In genomic region chr4:2008671-2008920, GRCh38 we compare ENCODE assay signal across 9 cellular contexts. TPM values are rescaled to one million over a fixed set of nuclear protein-coding genes. Genes with fewer than 3 reads are reported as not detected.
DNase-seq lines count a peak whose midpoint lies in the region; ATAC-seq, FAIRE-seq and TF ChIP-seq lines count a peak whose summit lies in the region.
"Had no signal": no experiment of that assay in that cellular context is flagged by ENCODE, and none has a peak within 500 bp of the region (broad histone marks: within the 10 kb centered on the region; RNA-seq: fewer than 3 reads in every experiment).

No MANE protein-coding gene starts in this region.

- peak overlapping the region; percentile 92 for H3K4me3 Mint-ChIP-seq in progenitor cell of endocrine pancreas (ENCODE audit: low read depth)

- DNase-seq in SK-N-MC (ENCODE audit: low read depth, low spot score) (no peak), fibroblast of pulmonary artery (ENCODE audit: low read depth) (no peak), progenitor cell of endocrine pancreas (ENCODE audit: low spot score, unreplicated experiment) (no peak), GM13976 (ENCODE audit: low spot score) (no peak), GM19239 (ENCODE audit: insufficient read length, low spot score) (no peak)
- no peak for DNase-seq in stimulated activated CD4-positive, alpha-beta T cell treated with anti-CD3 and anti-CD28 coated beads, Interleukin-4, amount 100 ng/mL, for 24 hours

- H3K36me3 Mint-ChIP-seq in progenitor cell of endocrine pancreas (ENCODE audit: insufficient read depth) = peaks cover 6% of the 10 kb centered on the region

- H3K27ac Mint-ChIP-seq in progenitor cell of endocrine pancreas = peak overlapping the region; percentile 95

- in situ Hi-C loops in GM13976 (cut with MboI; ENCODE audit: low sequenced_read_pairs, unreplicated experiment) = no loop called here

- H3K9ac ChIP-seq in ES-I3 (ENCODE audit: low read depth, low read length) = peak overlapping the region; percentile 89
- H3K9ac ChIP-seq in SK-N-MC (ENCODE audit: insufficient read length) = peak overlapping the region; percentile 99

- no peak for FAIRE-seq in GM19239 (lab: Jason Lieb, UNC)
- FAIRE-seq: colon had no signal

- 0 out of 2 replicates have a peak, but pooled peaks cover 2% of the 10 kb centered on the region for H3K4me1 ChIP-seq in ES-I3 (ENCODE audit: insufficient read depth, low read length)

- H3K9me3 Mint-ChIP-seq in progenitor cell of endocrine pancreas (ENCODE audit: low read depth) = no peaks in the 10 kb centered on the region

- H3K27ac ChIP-seq in SK-N-MC = peak overlapping the region; percentile 99

- ATAC-seq in HG02763 (IDR thresholded peaks at IDR 0.05; ENCODE audit: unreplicated experiment) = no peak

- TF ChIP-seq CTCF in fibroblast of pulmonary artery (IDR thresholded peaks at IDR 0.05; ENCODE audit: low read length, missing control alignments) (no peak), progenitor cell of endocrine pancreas (IDR thresholded peaks at IDR 0.05; ENCODE audit: unreplicated experiment) (no peak), GM13976 (IDR thresholded peaks at IDR 0.05; ENCODE audit: borderline replicate concordance, control extremely low read depth, extremely low read depth, insufficient read depth, missing control alignments) (no peak)

- H3K36me3 ChIP-seq in ES-I3 (ENCODE audit: insufficient read depth, low read length) = no peaks in the 10 kb centered on the region
- peaks cover 35% of the 10 kb centered on the region for H3K36me3 ChIP-seq in SK-N-MC (ENCODE audit: insufficient read depth, low read length)

- H3K9me3 ChIP-seq in ES-I3 (ENCODE audit: control insufficient read depth, insufficient read depth, low read length) (no peaks in the 10 kb centered on the region), SK-N-MC (ENCODE audit: low read depth, low read length) (no peaks in the 10 kb centered on the region)

- H3K27me3 Mint-ChIP-seq in progenitor cell of endocrine pancreas = no peaks in the 10 kb centered on the region

- H3K4me3 ChIP-seq in SK-N-MC (peak overlapping the region; percentile 99), fibroblast of pulmonary artery (replicated peaks; ENCODE audit: low read depth, low read length) (peak overlapping the region; percentile 96)

- peaks cover 11% of the 10 kb centered on the region for H3K4me1 Mint-ChIP-seq in progenitor cell of endocrine pancreas (ENCODE audit: low read depth)

RNA-seq across cellular contexts. Expression of gene NELFA, which starts 0.2 kb away (rescaled TPM):
- 52.5 and 54.2 TPM in 2 replicates for total RNA-seq in progenitor cell of endocrine pancreas

RNA-seq across cellular contexts. Expression of gene NAT8L, which starts 50.5 kb away (rescaled TPM):
- total RNA-seq in progenitor cell of endocrine pancreas = 20.7 and 21.8 TPM in 2 replicates
